ENCODE assay signal across 7 cellular contexts in genomic region chr15:43777293-43777819, GRCh38. TPM values are rescaled to one million over a fixed set of nuclear protein-coding genes. Genes with fewer than 3 reads are reported as not detected.
DNase-seq lines count a peak whose midpoint lies in the region; ATAC-seq and TF ChIP-seq lines count a peak whose summit lies in the region.

No MANE protein-coding gene starts in this region.

- H3K9me3 ChIP-seq in mammary epithelial cell (replicated peaks; ENCODE audit: insufficient read depth, low read length) = no peaks in the 10 kb centered on the region

- CTCF ChIA-PET in mammary epithelial cell (lab: Charles Lee; ENCODE audit: low non-redundant PET) = interaction anchor here (0.6 to 0.7 kb wide), 5 partner anchors 16 to 865 kb away, joined by 3 to 17 read pairs (median 4); no protein-coding TSS in a partner anchor

- dilution Hi-C loops in mammary epithelial cell (cut with HindIII; ENCODE audit: low sequenced_read_pairs) = no loop called here

- peak overlapping the region; percentile 80 for H3K9ac ChIP-seq in mammary epithelial cell (ENCODE audit: insufficient read depth, low read length)

- H3K4me3 ChIP-seq in WI38 (ENCODE audit: low read depth, low read length) (peak overlapping the region; percentile 74), mammary epithelial cell (replicated peaks in 1 of 3; ENCODE audit: insufficient read depth in 1 of 3, low read depth in 2 of 3, low read length in 3 of 3) (peak overlapping the region; percentile 64 to 83 (median 67)), kidney epithelial cell (ENCODE audit: low read depth, low read length) (peak overlapping the region; percentile 36)

- DNase-seq in NCI-H2107 treated with DMSO at 0.1 percent for 48 hours (lab: John Stamatoyannopoulos, UW; ENCODE audit: unreplicated experiment) = peak; percentile 72
- no peak for DNase-seq in mammary epithelial cell
- no peak for DNase-seq in kidney epithelial cell (ENCODE audit: low read depth)
- DNase-seq in stimulated activated CD4-positive, alpha-beta T cell treated with anti-CD3 and anti-CD28 coated beads, Interleukin-1b, Interleukin-23, amount 100 ng/mL, for 24 hours (ENCODE audit: low read depth in 4 of 4, low spot score in 1 of 4) = peak; percentile 58 to 82 (median 69)

- peak overlapping the region; percentile 84 for H3K27ac ChIP-seq in mammary epithelial cell (ENCODE audit: insufficient read depth, low read depth, low read length)

- H4K20me1 ChIP-seq in mammary epithelial cell (ENCODE audit: insufficient read depth, low read length) = no peaks in the 10 kb centered on the region

- TF ChIP-seq CTCF in WI38 (IDR thresholded peaks at IDR 0.05; ENCODE audit: low read depth, low read length) (peak; percentile 52; the same call in 1 of the 2 replicates), mammary epithelial cell (conservative IDR thresholded peaks at IDR 0.05 in 1 of 2, IDR thresholded peaks at IDR 0.05 in 1 of 2; ENCODE audit: extremely low read depth in 1 of 2, insufficient read depth in 1 of 2, low read depth in 1 of 2, low read length in 2 of 2) (peak; percentile 61 to 81), kidney epithelial cell (IDR thresholded peaks at IDR 0.05; ENCODE audit: insufficient read depth, low read length, poor library complexity, severe bottlenecking) (peak; percentile 92)

- 0% methylated on average over 13 of the region's 28 CpGs for WGBS in mammary epithelial cell (ENCODE audit: low coverage, missing lambda C conversion rate)

- no peaks in the 10 kb centered on the region for H3K79me2 ChIP-seq in mammary epithelial cell (ENCODE audit: insufficient read depth, low read length)

- no peak for TF ChIP-seq POLR2A in GM18505 (IDR thresholded peaks at IDR 0.05; ENCODE audit: borderline replicate concordance, extremely low read depth, insufficient read depth, insufficient read length)

- no peaks in the 10 kb centered on the region for H3K27me3 ChIP-seq in mammary epithelial cell (ENCODE audit: insufficient read depth, low read length)
- no peaks in the 10 kb centered on the region for H3K27me3 ChIP-seq in kidney epithelial cell (ENCODE audit: control insufficient read depth, insufficient read depth, low read length)

- ATAC-seq in GM18505 (IDR thresholded peaks at IDR 0.05; ENCODE audit: unreplicated experiment) (peak; percentile 56), HG02970 (IDR thresholded peaks at IDR 0.05; ENCODE audit: low FRiP score, unreplicated experiment) (peak; percentile 44)

- in situ Hi-C loops in mammary epithelial cell (cut with MboI; ENCODE audit: low sequenced_read_pairs in 2 of 2) = no loop called here

- H3K4me1 ChIP-seq in mammary epithelial cell (ENCODE audit: insufficient read depth, low read length) = peaks cover 17% of the 10 kb centered on the region

- intact Hi-C loops in mammary epithelial cell (cut with micrococcal nuclease) = loop anchor here (2.0 kb wide), 1 partner anchor 15 kb away; the partner anchor contains the start of gene SERF2

- peak overlapping the region; percentile 100 for H2AFZ ChIP-seq in mammary epithelial cell (ENCODE audit: low read depth, low read length)

- peak overlapping the region; percentile 94 for H3K4me2 ChIP-seq in mammary epithelial cell (ENCODE audit: insufficient read depth, low read depth, low read length)

- peaks cover 8% of the 10 kb centered on the region for H3K36me3 ChIP-seq in mammary epithelial cell (ENCODE audit: insufficient read depth, low read length)
- H3K36me3 ChIP-seq in kidney epithelial cell (ENCODE audit: control insufficient read depth, insufficient read depth, low read length) = no peaks in the 10 kb centered on the region

- TSS peak; percentile 11 for BruUV-seq in mammary epithelial cell (replicated peaks; lab: Mats Ljungman, UMichigan)

RNA-seq across cellular contexts. Expression of gene ELL3, which starts 0.6 kb away (rescaled TPM):
- total RNA-seq in mammary epithelial cell (1 to 10 TPM; 1.7 to 5.7 TPM), kidney epithelial cell (1.3 and 3.5 TPM in 2 replicates)
- 2.8 TPM for polyA plus RNA-seq in mammary epithelial cell
- polyA minus RNA-seq in mammary epithelial cell = 10.9 TPM

RNA-seq across cellular contexts. Expression of gene SERF2, which starts 14.8 kb away (rescaled TPM):
- total RNA-seq in mammary epithelial cell (100 to 1,000 TPM; 191 to 636 TPM), kidney epithelial cell (582 and 942 TPM in 2 replicates)
- 987 TPM for polyA plus RNA-seq in mammary epithelial cell
- 365 TPM for polyA minus RNA-seq in mammary epithelial cell

RNA-seq across cellular contexts. Expression of gene SERINC4, which starts 22.7 kb away (rescaled TPM):
- under 1 TPM in 1 of 2 donors, not detected in 1; 0.17 TPM for total RNA-seq in mammary epithelial cell
- polyA plus RNA-seq in mammary epithelial cell = 0.11 TPM
- polyA minus RNA-seq in mammary epithelial cell = not detected
- total RNA-seq in kidney epithelial cell = 0.46 TPM in 1 of 2 replicates, not detected in the other

RNA-seq across cellular contexts. Expression of gene HYPK, which starts 23.0 kb away (rescaled TPM):
- total RNA-seq in mammary epithelial cell (10 to 100 TPM in 1 of 2 donors, 1 to 10 TPM in 1; 5.5 to 20.2 TPM), kidney epithelial cell (5.6 and 8.1 TPM in 2 replicates)
- polyA plus RNA-seq in mammary epithelial cell = 4.1 TPM
- 14.8 TPM for polyA minus RNA-seq in mammary epithelial cell

RNA-seq across cellular contexts. Expression of gene PDIA3, which starts 31.1 kb away (rescaled TPM):
- 100 to 1,000 TPM; 157 to 509 TPM for total RNA-seq in mammary epithelial cell
- polyA plus RNA-seq in mammary epithelial cell = 153 TPM
- 142 TPM for polyA minus RNA-seq in mammary epithelial cell
- total RNA-seq in kidney epithelial cell = 218 and 244 TPM in 2 replicates

Comparison
In these comparisons a context has a peak if more than half of its experiments do, and no peak if none do; other contexts are left out.
1. DNase-seq: peak in NCI-H2107 treated with DMSO at 0.1 percent for 48 hours (single experiment) and stimulated activated CD4-positive, alpha-beta T cell treated with anti-CD3 and anti-CD28 coated beads, Interleukin-1b, Interleukin-23, amount 100 ng/mL, for 24 hours (4 of 4); none in mammary epithelial cell (single experiment) and kidney epithelial cell (single experiment).
2. Peak in every context shown above with its lines, with median percentiles within 50 percentile points of each other: H3K4me3 ChIP-seq and CTCF ChIP-seq.